In the genomic region with DNA sequence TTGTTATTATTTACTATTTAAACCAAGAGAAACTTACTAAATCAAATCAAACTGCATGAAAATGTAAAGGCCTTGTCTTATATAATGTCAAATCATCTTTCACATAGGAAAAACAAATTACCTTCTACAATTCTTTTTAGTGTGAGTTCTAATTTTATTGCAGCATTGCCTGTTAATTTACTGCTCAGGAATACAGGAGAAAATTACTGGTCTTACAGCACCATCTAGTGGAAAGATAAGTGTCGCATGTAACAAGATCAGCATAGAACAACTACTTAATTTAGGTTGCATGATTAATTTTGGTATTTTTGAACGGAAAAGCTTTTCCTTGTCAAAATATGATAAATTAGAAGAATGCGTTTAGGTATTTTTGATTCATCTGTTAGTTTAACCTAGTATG, we compare ENCODE assay signal across 8 cellular contexts.
A peak's percentile ranks its signal among the peaks of the same experiment; 100 is the strongest.
DNase-seq lines count a peak whose midpoint lies in the region; ATAC-seq, FAIRE-seq and TF ChIP-seq lines count a peak whose summit lies in the region.

No MANE protein-coding gene starts in this region.

- H3K9me3 ChIP-seq in T-helper 17 cell (ENCODE audit: control insufficient read depth, low read length, poor library complexity, severe bottlenecking), result no peaks in the 10 kb centered on the region

- H3K27me3 Mint-ChIP-seq in T-helper 17 cell, result peaks cover 21% of the 10 kb centered on the region

- TF ChIP-seq CTCF in foreskin fibroblast (IDR thresholded peaks at IDR 0.05; ENCODE audit: low read depth, low read length), result peak; percentile 55
- TF ChIP-seq CTCF in retinal pigment epithelial cell (conservative IDR thresholded peaks at IDR 0.05; ENCODE audit: low read depth, low read length), result peak; percentile 60

- peak; percentile 82 for ATAC-seq in SK-N-SH treated with all-trans-retinoic acid at 6 μM for 48 hours
- ATAC-seq in T-helper 17 cell, result no peak
- ATAC-seq in HG03439 (IDR thresholded peaks at IDR 0.05; ENCODE audit: unreplicated experiment), result no peak

- FAIRE-seq in G401.6 (lab: Jason Lieb, UNC), result peak; percentile 98

- no peak overlapping the region for H3K4me3 Mint-ChIP-seq in T-helper 17 cell

- no peaks in the 10 kb centered on the region for H3K36me3 Mint-ChIP-seq in T-helper 17 cell (ENCODE audit: low read depth)

- H3K4me3 ChIP-seq in foreskin fibroblast (ENCODE audit: low read depth in 1 of 2, low read length in 2 of 2) (no peak overlapping the region), retinal pigment epithelial cell (ENCODE audit: low read length) (no peak overlapping the region)

- DNase-seq in NCI-H1092 (lab: John Stamatoyannopoulos, UW) (peak; percentile 13), foreskin fibroblast (peak; percentile 44 to 78), retinal pigment epithelial cell (ENCODE audit: low read depth) (peak; percentile 36), T-helper 17 cell (no peak), GM19240 (ENCODE audit: insufficient read length, low spot score) (no peak)

- H3K4me1 Mint-ChIP-seq in T-helper 17 cell, result no peaks in the 10 kb centered on the region

- H3K27ac Mint-ChIP-seq in T-helper 17 cell, result no peak overlapping the region

TF ChIP-seq in SK-N-SH treated with all-trans-retinoic acid at 6 μM for 48 hours, 23 proteins besides CTCF, POLR2A, EP300 and RAD21:
- TF ChIP-seq, protein P1, sequence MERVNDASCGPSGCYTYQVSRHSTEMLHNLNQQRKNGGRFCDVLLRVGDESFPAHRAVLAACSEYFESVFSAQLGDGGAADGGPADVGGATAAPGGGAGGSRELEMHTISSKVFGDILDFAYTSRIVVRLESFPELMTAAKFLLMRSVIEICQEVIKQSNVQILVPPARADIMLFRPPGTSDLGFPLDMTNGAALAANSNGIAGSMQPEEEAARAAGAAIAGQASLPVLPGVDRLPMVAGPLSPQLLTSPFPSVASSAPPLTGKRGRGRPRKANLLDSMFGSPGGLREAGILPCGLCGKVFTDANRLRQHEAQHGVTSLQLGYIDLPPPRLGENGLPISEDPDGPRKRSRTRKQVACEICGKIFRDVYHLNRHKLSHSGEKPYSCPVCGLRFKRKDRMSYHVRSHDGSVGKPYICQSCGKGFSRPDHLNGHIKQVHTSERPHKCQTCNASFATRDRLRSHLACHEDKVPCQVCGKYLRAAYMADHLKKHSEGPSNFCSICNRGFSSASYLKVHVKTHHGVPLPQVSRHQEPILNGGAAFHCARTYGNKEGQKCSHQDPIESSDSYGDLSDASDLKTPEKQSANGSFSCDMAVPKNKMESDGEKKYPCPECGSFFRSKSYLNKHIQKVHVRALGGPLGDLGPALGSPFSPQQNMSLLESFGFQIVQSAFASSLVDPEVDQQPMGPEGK (CRISPR knock-in tag; IDR thresholded peaks at IDR 0.05; ENCODE audit: borderline replicate concordance), result no peak
- TF ChIP-seq SNAI2 (CRISPR knock-in tag; IDR thresholded peaks at IDR 0.05) (no peak), ISL1 (CRISPR knock-in tag; IDR thresholded peaks at IDR 0.05) (no peak), TOX (CRISPR knock-in tag; IDR thresholded peaks at IDR 0.05; ENCODE audit: borderline replicate concordance) (no peak), PPARA (CRISPR knock-in tag; IDR thresholded peaks at IDR 0.05; ENCODE audit: borderline replicate concordance) (no peak), GLIS3 (CRISPR knock-in tag; IDR thresholded peaks at IDR 0.05) (no peak), ZNF565 (CRISPR knock-in tag; conservative IDR thresholded peaks at IDR 0.05; ENCODE audit: low read depth) (no peak)
- TF ChIP-seq, protein P2, sequence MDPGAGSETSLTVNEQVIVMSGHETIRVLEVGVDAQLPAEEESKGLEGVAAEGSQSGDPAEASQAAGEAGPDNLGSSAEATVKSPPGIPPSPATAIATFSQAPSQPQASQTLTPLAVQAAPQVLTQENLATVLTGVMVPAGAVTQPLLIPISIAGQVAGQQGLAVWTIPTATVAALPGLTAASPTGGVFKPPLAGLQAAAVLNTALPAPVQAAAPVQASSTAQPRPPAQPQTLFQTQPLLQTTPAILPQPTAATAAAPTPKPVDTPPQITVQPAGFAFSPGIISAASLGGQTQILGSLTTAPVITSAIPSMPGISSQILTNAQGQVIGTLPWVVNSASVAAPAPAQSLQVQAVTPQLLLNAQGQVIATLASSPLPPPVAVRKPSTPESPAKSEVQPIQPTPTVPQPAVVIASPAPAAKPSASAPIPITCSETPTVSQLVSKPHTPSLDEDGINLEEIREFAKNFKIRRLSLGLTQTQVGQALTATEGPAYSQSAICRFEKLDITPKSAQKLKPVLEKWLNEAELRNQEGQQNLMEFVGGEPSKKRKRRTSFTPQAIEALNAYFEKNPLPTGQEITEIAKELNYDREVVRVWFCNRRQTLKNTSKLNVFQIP (CRISPR knock-in tag; IDR thresholded peaks at IDR 0.05; ENCODE audit: borderline replicate concordance, low read depth), result no peak
TF ChIP-seq in SK-N-SH treated with all-trans-retinoic acid at 6 μM for 48 hours: peak in this region for 0.

Comparison
In these comparisons a context has a peak if more than half of its experiments do, and no peak if none do; other contexts are left out.
1. DNase-seq: peak in NCI-H1092 (single experiment), foreskin fibroblast (2 of 2) and retinal pigment epithelial cell (single experiment); none in T-helper 17 cell (0 of 3) and GM19240 (single experiment).